Comparison of ENCODE assay signal across 1 cellular context in the genomic region with DNA sequence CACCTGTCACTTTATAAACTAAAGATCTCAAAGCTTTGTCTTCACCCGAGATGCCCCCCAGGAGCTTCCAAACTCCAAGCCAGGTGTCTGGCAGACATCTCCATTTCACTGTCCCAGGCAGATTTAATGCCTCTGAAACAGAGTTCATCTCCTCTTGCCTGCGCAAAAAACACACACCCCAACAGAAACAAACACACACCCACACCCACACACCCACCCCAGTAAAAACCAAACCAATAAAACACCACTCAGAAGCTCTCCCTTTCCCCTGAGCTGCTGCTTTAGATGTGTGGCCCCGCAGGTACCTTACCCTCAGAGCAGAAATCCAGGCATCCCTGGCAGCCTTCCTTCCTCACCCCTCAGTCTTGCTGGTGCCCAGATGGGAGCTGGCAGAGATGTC.
TF ChIP-seq lines count a peak whose summit lies in the region.

No MANE protein-coding gene starts in this region.

TF ChIP-seq in SK-N-SH, 30 proteins besides CTCF, POLR2A, EP300 and RAD21:
- TF ChIP-seq MEF2A (IDR thresholded peaks at IDR 0.05; ENCODE audit: borderline replicate concordance, low read depth) (no peak), RXRA (IDR thresholded peaks at IDR 0.05; ENCODE audit: borderline replicate concordance, low read depth) (no peak), RFX5 (IDR thresholded peaks at IDR 0.05; ENCODE audit: low read length) (no peak), CHD2 (IDR thresholded peaks at IDR 0.05; ENCODE audit: low read length, partially characterized antibody) (no peak)
